33 cellular contexts compared by ENCODE assay signal in the genomic region with DNA sequence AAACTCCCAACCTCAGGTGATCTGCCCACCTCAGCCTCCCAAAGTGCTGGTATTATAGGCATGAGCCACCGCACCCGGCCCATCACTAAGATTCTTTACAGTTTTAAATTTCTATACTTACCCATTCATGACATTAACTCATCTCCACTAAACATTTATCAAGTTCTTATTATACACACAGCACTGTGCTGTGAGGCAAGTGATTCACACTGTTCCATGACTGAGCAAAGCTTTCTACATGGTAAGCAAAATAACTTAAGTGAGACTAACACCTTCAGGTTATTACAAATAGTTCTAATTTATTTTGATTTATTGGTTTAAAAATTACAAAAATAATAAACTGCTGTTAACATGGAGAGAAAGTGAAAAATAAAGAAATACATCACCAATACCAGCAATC. TPM values are rescaled to one million over a fixed set of nuclear protein-coding genes. Genes with fewer than 3 reads are reported as not detected.
"Had no signal": no experiment of that assay in that cellular context is flagged by ENCODE, and none has a peak within 500 bp of the region (broad histone marks: within the 10 kb centered on the region; RNA-seq: fewer than 3 reads in every experiment).

No MANE protein-coding gene starts in this region.

- H3K27me3 ChIP-seq: ascending aorta, breast epithelium, cardiac muscle cell, colonic mucosa, dorsolateral prefrontal cortex, esophagus muscularis mucosa, foreskin keratinocyte, gastrocnemius medialis, heart left ventricle had no signal

- H3K36me3 ChIP-seq: breast epithelium, colonic mucosa had no signal

- H3K4me3 ChIP-seq: ascending aorta, breast epithelium, cardiac muscle cell, colonic mucosa, dorsolateral prefrontal cortex, esophagus muscularis mucosa, gastrocnemius medialis, heart left ventricle had no signal

- H3K27ac ChIP-seq: ascending aorta, breast epithelium, cardiac muscle cell, colonic mucosa, esophagus muscularis mucosa, foreskin keratinocyte, gastrocnemius medialis, heart left ventricle, VCaP had no signal

- ATAC-seq: activated naive CD4-positive, alpha-beta T cell treated with anti-CD3 and anti-CD28 coated beads, Interleukin-2, amount 50 U/mL, for 72 hours; activated T-cell treated with anti-CD3 and anti-CD28 coated beads, Interleukin-2, amount 50 U/mL, for 72 hours; foreskin keratinocyte; gastrocnemius medialis; heart left ventricle; WTC11 had no signal

- H3K9me3 ChIP-seq: ascending aorta, breast epithelium, colonic mucosa, esophagus muscularis mucosa, gastrocnemius medialis, heart left ventricle had no signal

- H3K4me1 ChIP-seq: ascending aorta, breast epithelium, colonic mucosa, esophagus muscularis mucosa, foreskin keratinocyte, gastrocnemius medialis, heart left ventricle had no signal

- DNase-seq: activated CD4-positive, alpha-beta memory T cell treated with anti-CD3 and anti-CD28 coated beads, Interleukin-2, amount 10 ng/mL, durations not matched to agents 7 days and 5 days; activated CD4-positive, alpha-beta T cell treated with anti-CD3 and anti-CD28 coated beads for 1 hour; activated CD4-positive, alpha-beta T cell treated with anti-CD3 and anti-CD28 coated beads for 4 hours; activated CD4-positive, alpha-beta T cell treated with anti-CD3 and anti-CD28 coated beads, Interleukin-2, amount 10 ng/mL, durations not matched to agents 7 days and 5 days; activated CD4-positive, alpha-beta T cell treated with anti-CD3 and anti-CD28 coated beads, Interleukin-2, amount 50 U/mL, for 4 hours; activated CD8-positive, alpha-beta memory T cell treated with anti-CD3 and anti-CD28 coated beads, Interleukin-2, amount 50 U/mL, for 48 hours; activated gamma-delta T cell; activated naive CD4-positive, alpha-beta T cell; activated naive CD4-positive, alpha-beta T cell treated with anti-CD3 and anti-CD28 coated beads, Interleukin-2, amount 10 ng/mL, durations not matched to agents 7 days and 5 days; activated naive CD8-positive, alpha-beta T cell treated with anti-CD3 and anti-CD28 coated beads, Interleukin-2, amount 10 ng/mL, durations not matched to agents 7 days and 5 days; activated T-cell treated with anti-CD3 and anti-CD28 coated beads for 4 hours; activated T-cell treated with anti-CD3 and anti-CD28 coated beads, Interleukin-2, amount 50 U/mL, for 24 hours; activated T-cell treated with anti-CD3 and anti-CD28 coated beads, Interleukin-2, amount 50 U/mL, for 72 hours; central memory CD4-positive, alpha-beta T cell; cerebellar nuclear complex; colonic mucosa; dorsolateral prefrontal cortex; effector memory CD4-positive, alpha-beta T cell; endodermal cell; erythroblast; foreskin keratinocyte; gastrocnemius medialis; glutamatergic neuron; heart left ventricle; T-helper 9 cell had no signal

RNA-seq across cellular contexts. Expression of a gene that starts 33.5 kb away (rescaled TPM):
- total RNA-seq: activated CD4-positive, alpha-beta T cell treated with anti-CD3 and anti-CD28 coated beads, Interleukin-2, amount 10 ng/mL, durations not matched to agents 7 days and 5 days; activated naive CD4-positive, alpha-beta T cell treated with anti-CD3 and anti-CD28 coated beads, Interleukin-2, amount 50 U/mL, for 72 hours; activated naive CD8-positive, alpha-beta T cell treated with anti-CD3 and anti-CD28 coated beads, Interleukin-2, amount 10 ng/mL, durations not matched to agents 7 days and 5 days; activated T-cell treated with anti-CD3 and anti-CD28 coated beads, Interleukin-2, amount 50 U/mL, for 72 hours; ascending aorta; cardiac muscle cell; T-helper 2 cell treated with Interferon-gamma antibody and Interleukin-4, amounts not matched to agents 100 ng/mL and 5 ng/mL, for 36 hours had no signal
- polyA plus RNA-seq: heart left ventricle had no signal
